Comparison of ENCODE assay signal across 1 cellular context in genomic region chr17:81884968-81885367, GRCh38.
TF ChIP-seq lines count a peak whose summit lies in the region.

No MANE protein-coding gene starts in this region.

TF ChIP-seq in HEK293, 187 proteins besides CTCF, POLR2A, EP300 and RAD21 (continued from another document):
- TF ChIP-seq ZNF324 (tag by site-specific recombination; IDR thresholded peaks at IDR 0.05), result no peak
